14 cellular contexts compared by ENCODE assay signal in the genomic region with DNA sequence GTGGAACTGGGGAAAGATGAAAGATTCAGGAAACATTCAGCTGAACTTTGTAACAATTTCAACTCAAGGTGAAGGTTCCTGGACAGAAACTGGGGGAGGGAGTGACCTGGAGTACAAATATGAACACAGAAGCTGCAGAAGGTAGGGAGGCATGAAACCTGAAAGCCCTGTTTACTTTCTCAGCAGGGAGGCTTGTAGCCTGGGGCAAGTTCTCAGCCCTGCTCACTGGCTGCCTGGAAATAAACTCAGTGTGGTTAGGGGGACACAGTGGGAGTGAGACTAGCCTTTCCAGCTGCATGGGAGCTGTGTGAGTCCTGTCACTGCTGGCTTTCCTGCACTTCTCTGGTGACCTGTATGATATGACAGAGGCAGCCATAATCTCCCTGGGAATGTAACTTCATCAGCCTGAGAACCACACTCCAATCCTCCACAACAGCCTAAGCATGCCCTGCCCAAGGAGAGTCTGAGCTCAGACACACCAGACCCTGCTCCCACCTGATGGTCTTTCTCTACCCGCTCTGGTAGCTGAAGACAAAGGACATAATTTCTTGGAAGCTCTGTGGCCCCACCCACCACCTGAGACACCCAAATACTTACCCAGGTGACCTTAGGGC.
DNase-seq lines count a peak whose midpoint lies in the region; ATAC-seq and TF ChIP-seq lines count a peak whose summit lies in the region.
"Had no signal": no experiment of that assay in that cellular context is flagged by ENCODE, and none has a peak within 500 bp of the region (broad histone marks: within the 10 kb centered on the region; RNA-seq: fewer than 3 reads in every experiment).

No MANE protein-coding gene starts in this region.

- ATAC-seq in GM18502 (IDR thresholded peaks at IDR 0.05; ENCODE audit: poor library complexity, unreplicated experiment), result no peak
- ATAC-seq: gastrocnemius medialis, natural killer cell had no signal

- H3K36me3 Mint-ChIP-seq in chondrocyte (ENCODE audit: low read depth) (peaks cover 9% of the 10 kb centered on the region), glutamatergic neuron (ENCODE audit: unreplicated experiment) (peaks cover 33% of the 10 kb centered on the region)
- H3K36me3 Mint-ChIP-seq in activated CD4-positive, alpha-beta T cell treated with anti-CD3 and anti-CD28 coated beads, Interleukin-2, amount 10 ng/mL, durations not matched to agents 7 days and 5 days (ENCODE audit: low read depth), result no peaks in the 10 kb centered on the region

- H3K4me1 Mint-ChIP-seq in chondrocyte (ENCODE audit: low read depth), result peaks cover 17% of the 10 kb centered on the region
- H3K4me1 Mint-ChIP-seq in glutamatergic neuron (ENCODE audit: low read depth, unreplicated experiment), result no peaks in the 10 kb centered on the region
- H3K4me1 Mint-ChIP-seq in activated CD4-positive, alpha-beta T cell treated with anti-CD3 and anti-CD28 coated beads, Interleukin-2, amount 10 ng/mL, durations not matched to agents 7 days and 5 days, result no peaks in the 10 kb centered on the region
- H3K4me1 Mint-ChIP-seq: natural killer cell had no signal

- H3K27ac Mint-ChIP-seq in chondrocyte (ENCODE audit: unreplicated experiment), result peak overlapping the region; percentile 62
- H3K27ac Mint-ChIP-seq in glutamatergic neuron (ENCODE audit: unreplicated experiment), result no peak overlapping the region
- H3K27ac Mint-ChIP-seq in activated CD4-positive, alpha-beta T cell treated with anti-CD3 and anti-CD28 coated beads, Interleukin-2, amount 10 ng/mL, durations not matched to agents 7 days and 5 days, result no peak overlapping the region
- H3K27ac Mint-ChIP-seq: natural killer cell had no signal

- H3K9me3 Mint-ChIP-seq in chondrocyte (ENCODE audit: low read depth), result peaks cover 33% of the 10 kb centered on the region
- H3K9me3 Mint-ChIP-seq in glutamatergic neuron (ENCODE audit: unreplicated experiment), result peaks cover 14% of the 10 kb centered on the region
- peaks cover 5% of the 10 kb centered on the region for H3K9me3 Mint-ChIP-seq in activated CD4-positive, alpha-beta T cell treated with anti-CD3 and anti-CD28 coated beads, Interleukin-2, amount 10 ng/mL, durations not matched to agents 7 days and 5 days

- H3K4me3 ChIP-seq in retinal pigment epithelial cell (ENCODE audit: low read length), result no peak overlapping the region
- H3K4me3 ChIP-seq: adrenal gland, gastrocnemius medialis, spleen, testis had no signal

- H3K4me3 Mint-ChIP-seq in chondrocyte (ENCODE audit: unreplicated experiment), result no peak overlapping the region
- H3K4me3 Mint-ChIP-seq in glutamatergic neuron (ENCODE audit: unreplicated experiment), result no peak overlapping the region
- no peak overlapping the region for H3K4me3 Mint-ChIP-seq in activated CD4-positive, alpha-beta T cell treated with anti-CD3 and anti-CD28 coated beads, Interleukin-2, amount 10 ng/mL, durations not matched to agents 7 days and 5 days
- H3K4me3 Mint-ChIP-seq: natural killer cell had no signal

- POLR2A ChIA-PET in activated CD4-positive, alpha-beta T cell treated with anti-CD3 and anti-CD28 coated beads, Interleukin-2, amount 10 ng/mL, durations not matched to agents 7 days and 5 days (lab: Charles Lee), result no interaction called here

- DNase-seq in H4 (ENCODE audit: low spot score) (peak; percentile 24), NCI-H146 (lab: John Stamatoyannopoulos, UW) (peak; percentile 87), chondrocyte (ENCODE audit: low spot score) (no peak), retinal pigment epithelial cell (ENCODE audit: low read depth) (peak; percentile 54), glutamatergic neuron (no peak)
- DNase-seq in activated CD4-positive, alpha-beta T cell treated with anti-CD3 and anti-CD28 coated beads, Interleukin-2, amount 10 ng/mL, durations not matched to agents 7 days and 5 days, result no peak
- DNase-seq: activated CD4-positive, CD25-positive, alpha-beta regulatory T cell treated with anti-CD3 and anti-CD28 coated beads, Interleukin-2, amount 50 U/mL, for 72 hours; activated T-cell treated with anti-CD3 and anti-CD28 coated beads, Interleukin-2, amount 50 U/mL, for 48 hours; adrenal gland; gastrocnemius medialis; natural killer cell; spleen; testis had no signal

- CTCF ChIA-PET in activated CD4-positive, alpha-beta T cell treated with anti-CD3 and anti-CD28 coated beads, Interleukin-2, amount 10 ng/mL, durations not matched to agents 7 days and 5 days (lab: Charles Lee), result no interaction called here

- TF ChIP-seq CTCF in chondrocyte (IDR thresholded peaks at IDR 0.05), result no peak
- no peak for TF ChIP-seq CTCF in retinal pigment epithelial cell (conservative IDR thresholded peaks at IDR 0.05; ENCODE audit: low read depth, low read length)
- no peak for TF ChIP-seq CTCF in glutamatergic neuron (IDR thresholded peaks at IDR 0.05; ENCODE audit: partially characterized antibody, unreplicated experiment)

- H3K27me3 Mint-ChIP-seq in chondrocyte (ENCODE audit: low read depth), result no peaks in the 10 kb centered on the region
- H3K27me3 Mint-ChIP-seq in glutamatergic neuron (ENCODE audit: unreplicated experiment), result peaks cover 4% of the 10 kb centered on the region
- no peaks in the 10 kb centered on the region for H3K27me3 Mint-ChIP-seq in activated CD4-positive, alpha-beta T cell treated with anti-CD3 and anti-CD28 coated beads, Interleukin-2, amount 10 ng/mL, durations not matched to agents 7 days and 5 days

Comparison
In these comparisons a context has a peak if more than half of its experiments do, and no peak if none do; other contexts are left out.
1. DNase-seq: peak in H4 (single experiment), NCI-H146 (single experiment) and retinal pigment epithelial cell (single experiment); none in chondrocyte (single experiment), glutamatergic neuron (single experiment) and activated CD4-positive, alpha-beta T cell treated with anti-CD3 and anti-CD28 coated beads, Interleukin-2, amount 10 ng/mL, durations not matched to agents 7 days and 5 days (single experiment).